2 cellular contexts compared by ENCODE assay signal in the genomic region with DNA sequence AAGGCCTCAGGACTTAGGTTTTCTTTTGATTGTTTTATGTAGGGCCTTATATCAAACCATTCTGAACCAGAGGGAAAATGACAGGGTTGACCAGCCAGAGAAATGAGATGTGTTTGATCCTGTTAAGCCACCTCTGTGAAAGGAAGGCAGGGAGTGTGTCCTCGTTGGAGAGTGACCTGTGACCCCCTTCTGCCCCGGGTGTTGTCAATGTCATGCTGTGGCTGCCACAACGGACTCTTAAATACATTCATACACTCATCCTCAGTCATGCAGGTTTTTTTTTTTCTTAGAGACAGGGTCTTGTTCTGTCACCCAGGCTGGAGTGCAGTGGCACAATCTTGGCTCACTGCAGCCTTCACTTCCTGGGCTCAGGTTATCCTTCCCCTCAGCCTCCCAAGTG.
TF ChIP-seq lines count a peak whose summit lies in the region.

No MANE protein-coding gene starts in this region.

TF ChIP-seq in H1, 55 proteins besides CTCF, POLR2A, EP300 and RAD21:
- TF ChIP-seq SP4 (IDR thresholded peaks at IDR 0.05; ENCODE audit: low read length): no peak
- TF ChIP-seq NRF1 (IDR thresholded peaks at IDR 0.05; ENCODE audit: low read depth, low read length): no peak
- no peak for TF ChIP-seq SP1 (IDR thresholded peaks at IDR 0.05; ENCODE audit: low read depth, low read length)
- no peak for TF ChIP-seq PHF8 (conservative IDR thresholded peaks at IDR 0.05; ENCODE audit: low read depth, low read length)
- TF ChIP-seq RXRA (IDR thresholded peaks at IDR 0.05; ENCODE audit: insufficient read depth, low read depth, low read length): no peak
- TF ChIP-seq, protein P1, sequence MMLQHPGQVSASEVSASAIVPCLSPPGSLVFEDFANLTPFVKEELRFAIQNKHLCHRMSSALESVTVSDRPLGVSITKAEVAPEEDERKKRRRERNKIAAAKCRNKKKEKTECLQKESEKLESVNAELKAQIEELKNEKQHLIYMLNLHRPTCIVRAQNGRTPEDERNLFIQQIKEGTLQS (IDR thresholded peaks at IDR 0.05; ENCODE audit: insufficient read depth, low read depth, low read length): no peak
- no peak for TF ChIP-seq ZNF274 (IDR thresholded peaks at IDR 0.05; ENCODE audit: borderline replicate concordance, extremely low read depth, low read length)
- TF ChIP-seq POLR2AphosphoS5 (IDR thresholded peaks at IDR 0.05; ENCODE audit: low read depth, low read length): no peak
- no peak for TF ChIP-seq TAF1 (IDR thresholded peaks at IDR 0.05; ENCODE audit: low read depth, low read length)
- TF ChIP-seq SIRT6 (IDR thresholded peaks at IDR 0.05; ENCODE audit: low read length): no peak
- no peak for TF ChIP-seq BACH1 (IDR thresholded peaks at IDR 0.05; ENCODE audit: low read length)
- no peak for TF ChIP-seq RNF2 (IDR thresholded peaks at IDR 0.05; ENCODE audit: borderline replicate concordance, low read depth, low read length, missing control alignments, poor library complexity, severe bottlenecking)
- no peak for TF ChIP-seq FOSL1 (IDR thresholded peaks at IDR 0.05; ENCODE audit: insufficient read depth, low read depth, low read length)
- TF ChIP-seq CBX5 (IDR thresholded peaks at IDR 0.05; ENCODE audit: low read depth, low read length): no peak
- no peak for TF ChIP-seq SIX5 (IDR thresholded peaks at IDR 0.05; ENCODE audit: low read depth, low read length)
- no peak for TF ChIP-seq NANOG (IDR thresholded peaks at IDR 0.05; ENCODE audit: insufficient read depth, low read depth, low read length, poor library complexity, severe bottlenecking)
- TF ChIP-seq, protein P2, sequence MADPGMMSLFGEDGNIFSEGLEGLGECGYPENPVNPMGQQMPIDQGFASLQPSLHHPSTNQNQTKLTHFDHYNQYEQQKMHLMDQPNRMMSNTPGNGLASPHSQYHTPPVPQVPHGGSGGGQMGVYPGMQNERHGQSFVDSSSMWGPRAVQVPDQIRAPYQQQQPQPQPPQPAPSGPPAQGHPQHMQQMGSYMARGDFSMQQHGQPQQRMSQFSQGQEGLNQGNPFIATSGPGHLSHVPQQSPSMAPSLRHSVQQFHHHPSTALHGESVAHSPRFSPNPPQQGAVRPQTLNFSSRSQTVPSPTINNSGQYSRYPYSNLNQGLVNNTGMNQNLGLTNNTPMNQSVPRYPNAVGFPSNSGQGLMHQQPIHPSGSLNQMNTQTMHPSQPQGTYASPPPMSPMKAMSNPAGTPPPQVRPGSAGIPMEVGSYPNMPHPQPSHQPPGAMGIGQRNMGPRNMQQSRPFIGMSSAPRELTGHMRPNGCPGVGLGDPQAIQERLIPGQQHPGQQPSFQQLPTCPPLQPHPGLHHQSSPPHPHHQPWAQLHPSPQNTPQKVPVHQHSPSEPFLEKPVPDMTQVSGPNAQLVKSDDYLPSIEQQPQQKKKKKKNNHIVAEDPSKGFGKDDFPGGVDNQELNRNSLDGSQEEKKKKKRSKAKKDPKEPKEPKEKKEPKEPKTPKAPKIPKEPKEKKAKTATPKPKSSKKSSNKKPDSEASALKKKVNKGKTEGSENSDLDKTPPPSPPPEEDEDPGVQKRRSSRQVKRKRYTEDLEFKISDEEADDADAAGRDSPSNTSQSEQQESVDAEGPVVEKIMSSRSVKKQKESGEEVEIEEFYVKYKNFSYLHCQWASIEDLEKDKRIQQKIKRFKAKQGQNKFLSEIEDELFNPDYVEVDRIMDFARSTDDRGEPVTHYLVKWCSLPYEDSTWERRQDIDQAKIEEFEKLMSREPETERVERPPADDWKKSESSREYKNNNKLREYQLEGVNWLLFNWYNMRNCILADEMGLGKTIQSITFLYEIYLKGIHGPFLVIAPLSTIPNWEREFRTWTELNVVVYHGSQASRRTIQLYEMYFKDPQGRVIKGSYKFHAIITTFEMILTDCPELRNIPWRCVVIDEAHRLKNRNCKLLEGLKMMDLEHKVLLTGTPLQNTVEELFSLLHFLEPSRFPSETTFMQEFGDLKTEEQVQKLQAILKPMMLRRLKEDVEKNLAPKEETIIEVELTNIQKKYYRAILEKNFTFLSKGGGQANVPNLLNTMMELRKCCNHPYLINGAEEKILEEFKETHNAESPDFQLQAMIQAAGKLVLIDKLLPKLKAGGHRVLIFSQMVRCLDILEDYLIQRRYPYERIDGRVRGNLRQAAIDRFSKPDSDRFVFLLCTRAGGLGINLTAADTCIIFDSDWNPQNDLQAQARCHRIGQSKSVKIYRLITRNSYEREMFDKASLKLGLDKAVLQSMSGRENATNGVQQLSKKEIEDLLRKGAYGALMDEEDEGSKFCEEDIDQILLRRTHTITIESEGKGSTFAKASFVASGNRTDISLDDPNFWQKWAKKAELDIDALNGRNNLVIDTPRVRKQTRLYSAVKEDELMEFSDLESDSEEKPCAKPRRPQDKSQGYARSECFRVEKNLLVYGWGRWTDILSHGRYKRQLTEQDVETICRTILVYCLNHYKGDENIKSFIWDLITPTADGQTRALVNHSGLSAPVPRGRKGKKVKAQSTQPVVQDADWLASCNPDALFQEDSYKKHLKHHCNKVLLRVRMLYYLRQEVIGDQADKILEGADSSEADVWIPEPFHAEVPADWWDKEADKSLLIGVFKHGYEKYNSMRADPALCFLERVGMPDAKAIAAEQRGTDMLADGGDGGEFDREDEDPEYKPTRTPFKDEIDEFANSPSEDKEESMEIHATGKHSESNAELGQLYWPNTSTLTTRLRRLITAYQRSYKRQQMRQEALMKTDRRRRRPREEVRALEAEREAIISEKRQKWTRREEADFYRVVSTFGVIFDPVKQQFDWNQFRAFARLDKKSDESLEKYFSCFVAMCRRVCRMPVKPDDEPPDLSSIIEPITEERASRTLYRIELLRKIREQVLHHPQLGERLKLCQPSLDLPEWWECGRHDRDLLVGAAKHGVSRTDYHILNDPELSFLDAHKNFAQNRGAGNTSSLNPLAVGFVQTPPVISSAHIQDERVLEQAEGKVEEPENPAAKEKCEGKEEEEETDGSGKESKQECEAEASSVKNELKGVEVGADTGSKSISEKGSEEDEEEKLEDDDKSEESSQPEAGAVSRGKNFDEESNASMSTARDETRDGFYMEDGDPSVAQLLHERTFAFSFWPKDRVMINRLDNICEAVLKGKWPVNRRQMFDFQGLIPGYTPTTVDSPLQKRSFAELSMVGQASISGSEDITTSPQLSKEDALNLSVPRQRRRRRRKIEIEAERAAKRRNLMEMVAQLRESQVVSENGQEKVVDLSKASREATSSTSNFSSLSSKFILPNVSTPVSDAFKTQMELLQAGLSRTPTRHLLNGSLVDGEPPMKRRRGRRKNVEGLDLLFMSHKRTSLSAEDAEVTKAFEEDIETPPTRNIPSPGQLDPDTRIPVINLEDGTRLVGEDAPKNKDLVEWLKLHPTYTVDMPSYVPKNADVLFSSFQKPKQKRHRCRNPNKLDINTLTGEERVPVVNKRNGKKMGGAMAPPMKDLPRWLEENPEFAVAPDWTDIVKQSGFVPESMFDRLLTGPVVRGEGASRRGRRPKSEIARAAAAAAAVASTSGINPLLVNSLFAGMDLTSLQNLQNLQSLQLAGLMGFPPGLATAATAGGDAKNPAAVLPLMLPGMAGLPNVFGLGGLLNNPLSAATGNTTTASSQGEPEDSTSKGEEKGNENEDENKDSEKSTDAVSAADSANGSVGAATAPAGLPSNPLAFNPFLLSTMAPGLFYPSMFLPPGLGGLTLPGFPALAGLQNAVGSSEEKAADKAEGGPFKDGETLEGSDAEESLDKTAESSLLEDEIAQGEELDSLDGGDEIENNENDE (IDR thresholded peaks at IDR 0.05; ENCODE audit: insufficient replicate concordance, low read length): no peak
- no peak for TF ChIP-seq SIN3A (conservative IDR thresholded peaks at IDR 0.05 in 1 of 2, IDR thresholded peaks at IDR 0.05 in 1 of 2; ENCODE audit: low read depth in 1 of 2, low read length in 2 of 2)

TF ChIP-seq in WTC11, 78 proteins besides CTCF, POLR2A, EP300 and RAD21:
- TF ChIP-seq GTF2I (CRISPR knock-in tag; conservative IDR thresholded peaks at IDR 0.05) (no peak), FOXK1 (CRISPR knock-in tag; IDR thresholded peaks at IDR 0.05) (no peak), NR1H2 (CRISPR knock-in tag; IDR thresholded peaks at IDR 0.05) (no peak), PRRX2 (CRISPR knock-in tag; IDR thresholded peaks at IDR 0.05) (no peak), ESRRA (CRISPR knock-in tag; IDR thresholded peaks at IDR 0.05; ENCODE audit: borderline replicate concordance) (no peak), ZNF232 (CRISPR knock-in tag; IDR thresholded peaks at IDR 0.05) (no peak), ZNF423 (CRISPR knock-in tag; IDR thresholded peaks at IDR 0.05) (no peak)
